In the genomic region with DNA sequence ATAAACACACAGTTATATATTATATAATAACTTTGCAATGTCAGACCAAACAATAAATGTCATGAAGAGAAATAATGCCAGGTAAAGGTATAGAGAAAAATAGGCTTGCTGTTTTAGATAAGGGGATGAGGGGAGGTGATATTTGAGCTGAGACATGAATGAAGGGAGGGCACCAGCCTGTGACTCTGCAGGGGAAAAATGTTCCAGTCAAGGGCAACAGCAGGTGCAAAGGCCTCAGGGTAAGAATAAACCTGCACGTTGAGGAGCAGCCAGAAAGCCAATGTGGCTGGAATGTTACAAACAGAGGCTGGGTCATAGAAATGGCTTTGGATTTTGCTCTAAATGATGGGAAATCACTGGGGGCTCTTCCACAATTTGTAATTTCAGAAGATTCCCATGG, we compare ENCODE assay signal across 23 cellular contexts.
DNase-seq lines count a peak whose midpoint lies in the region; TF ChIP-seq lines count a peak whose summit lies in the region.
"Had no signal": no experiment of that assay in that cellular context is flagged by ENCODE, and none has a peak within 500 bp of the region (broad histone marks: within the 10 kb centered on the region; RNA-seq: fewer than 3 reads in every experiment).

No MANE protein-coding gene starts in this region.

- no peaks in the 10 kb centered on the region for H3K9me3 ChIP-seq in uterus
- H3K9me3 ChIP-seq: SK-N-SH had no signal

- no peak overlapping the region for H3K4me3 Mint-ChIP-seq in activated CD4-positive, alpha-beta T cell treated with anti-CD3 and anti-CD28 coated beads, Interleukin-2, amount 10 ng/mL, durations not matched to agents 24 days and 14 days
- H3K4me3 Mint-ChIP-seq: B cell; CD8-positive, alpha-beta T cell had no signal

- no peak overlapping the region for H3K27ac ChIP-seq in uterus
- H3K27ac ChIP-seq: C4-2B, GM23248 had no signal

- H3K27me3 Mint-ChIP-seq in activated CD4-positive, alpha-beta T cell treated with anti-CD3 and anti-CD28 coated beads, Interleukin-2, amount 10 ng/mL, durations not matched to agents 24 days and 14 days = no peaks in the 10 kb centered on the region
- H3K27me3 Mint-ChIP-seq: B cell had no signal

- no peak for TF ChIP-seq CTCF in uterus (IDR thresholded peaks at IDR 0.05)

- H3K4me1 ChIP-seq in uterus = peaks cover 0 to 4% of the 10 kb centered on the region in 2 donors

- TF ChIP-seq POLR2A in uterus (IDR thresholded peaks at IDR 0.05) = no peak

- H3K4me3 ChIP-seq in uterus = no peak overlapping the region
- H3K4me3 ChIP-seq: GM23248 had no signal

- peak; percentile 8 for DNase-seq in activated CD4-positive, alpha-beta T cell treated with anti-CD3 and anti-CD28 coated beads, Interleukin-2, amount 10 ng/mL, durations not matched to agents 24 days and 14 days
- DNase-seq in activated CD4-positive, alpha-beta T cell treated with anti-CD3 and anti-CD28 coated beads, Interleukin-2, amount 50 U/mL, for 4 hours = no peak
- peak; percentile 13 for DNase-seq in cerebellum (ENCODE audit: low spot score)
- peak; percentile 16 for DNase-seq in myocyte (ENCODE audit: low read depth)
- DNase-seq in cortex of kidney (lab: John Stamatoyannopoulos, UW) = no peak
- DNase-seq in NCI-H774 (lab: John Stamatoyannopoulos, UW) = no peak
- DNase-seq in uterus = no peak
- DNase-seq: CD8-positive, alpha-beta T cell; DMS 273 treated with DMSO at 0.1 percent for 48 hours; DND-41; GM23248; H7; NCI-H1048; NCI-H1694; NCI-H2029 treated with DMSO at 0.1 percent for 48 hours; NCI-H2227 treated with DMSO at 0.1 percent for 48 hours; NCI-H748 treated with DMSO at 0.1 percent for 48 hours; NK-92 treated with Interleukin-12 subunit alpha and Interleukin-12 subunit beta, amount 100 ng/mL, for 24 hours; PC-3; SK-N-SH; SW 1271 had no signal

- no peaks in the 10 kb centered on the region for H3K27me3 ChIP-seq in uterus

- H3K27ac Mint-ChIP-seq in activated CD4-positive, alpha-beta T cell treated with anti-CD3 and anti-CD28 coated beads, Interleukin-2, amount 10 ng/mL, durations not matched to agents 24 days and 14 days = no peak overlapping the region
- H3K27ac Mint-ChIP-seq: B cell; CD8-positive, alpha-beta T cell had no signal

- H3K36me3 Mint-ChIP-seq in activated CD4-positive, alpha-beta T cell treated with anti-CD3 and anti-CD28 coated beads, Interleukin-2, amount 10 ng/mL, durations not matched to agents 24 days and 14 days (ENCODE audit: low read depth) = no peaks in the 10 kb centered on the region
- H3K36me3 Mint-ChIP-seq: CD8-positive, alpha-beta T cell had no signal

- no peaks in the 10 kb centered on the region for H3K9me3 Mint-ChIP-seq in activated CD4-positive, alpha-beta T cell treated with anti-CD3 and anti-CD28 coated beads, Interleukin-2, amount 10 ng/mL, durations not matched to agents 24 days and 14 days
- H3K9me3 Mint-ChIP-seq: CD8-positive, alpha-beta T cell had no signal

- H3K4me1 Mint-ChIP-seq in activated CD4-positive, alpha-beta T cell treated with anti-CD3 and anti-CD28 coated beads, Interleukin-2, amount 10 ng/mL, durations not matched to agents 24 days and 14 days = no peaks in the 10 kb centered on the region
- H3K4me1 Mint-ChIP-seq: B cell had no signal

- no peaks in the 10 kb centered on the region for H3K36me3 ChIP-seq in uterus

- intact Hi-C loops in activated CD4-positive, alpha-beta T cell treated with anti-CD3 and anti-CD28 coated beads, Interleukin-2, amount 10 ng/mL, durations not matched to agents 24 days and 14 days (cut with micrococcal nuclease) = no loop called here
- intact Hi-C loops in uterus (cut with DNase I; ENCODE audit: low total_unique reads) = no loop called here

Comparison
In these comparisons a context has a peak if more than half of its experiments do, and no peak if none do; other contexts are left out.
1. DNase-seq: peak in activated CD4-positive, alpha-beta T cell treated with anti-CD3 and anti-CD28 coated beads, Interleukin-2, amount 10 ng/mL, durations not matched to agents 24 days and 14 days (single experiment), cerebellum (single experiment) and myocyte (single experiment); none in activated CD4-positive, alpha-beta T cell treated with anti-CD3 and anti-CD28 coated beads, Interleukin-2, amount 50 U/mL, for 4 hours (0 of 2), cortex of kidney (single experiment), NCI-H774 (single experiment) and uterus (0 of 2).